Comparison of ENCODE assay signal across 23 cellular contexts in genomic region chr2:48849770-48850169, GRCh38.
A peak's percentile ranks its signal among the peaks of the same experiment; 100 is the strongest.
DNase-seq lines count a peak whose midpoint lies in the region; ATAC-seq lines count a peak whose summit lies in the region.
"Had no signal": no experiment of that assay in that cellular context is flagged by ENCODE, and none has a peak within 500 bp of the region (broad histone marks: within the 10 kb centered on the region; RNA-seq: fewer than 3 reads in every experiment).

No MANE protein-coding gene starts in this region.

- H3K4me3 ChIP-seq in naive thymus-derived CD4-positive, alpha-beta T cell (ENCODE audit: low read length), result no peak overlapping the region
- H3K4me3 ChIP-seq: esophagus squamous epithelium, thoracic aorta had no signal

- intact Hi-C loops in naive thymus-derived CD4-positive, alpha-beta T cell (cut with micrococcal nuclease), result no loop called here

- no peak overlapping the region for H3K27ac Mint-ChIP-seq in naive thymus-derived CD4-positive, alpha-beta T cell
- H3K27ac Mint-ChIP-seq: activated naive CD8-positive, alpha-beta T cell treated with anti-CD3 and anti-CD28 coated beads, Interleukin-2, amount 10 ng/mL, durations not matched to agents 7 days and 5 days; activated T-cell treated with anti-CD3 and anti-CD28 coated beads, Interleukin-2, amount 50 U/mL, for 72 hours; CD4-positive, alpha-beta memory T cell had no signal

- ATAC-seq in naive thymus-derived CD4-positive, alpha-beta T cell, result no peak
- ATAC-seq in GM19035 (IDR thresholded peaks at IDR 0.05; ENCODE audit: unreplicated experiment), result no peak
- ATAC-seq: activated CD4-positive, CD25-positive, alpha-beta regulatory T cell treated with anti-CD3 and anti-CD28 coated beads, Interleukin-2, amount 50 U/mL, for 24 hours; activated T-cell treated with anti-CD3 and anti-CD28 coated beads, Interleukin-2, amount 50 U/mL, for 72 hours had no signal

- H3K36me3 Mint-ChIP-seq in naive thymus-derived CD4-positive, alpha-beta T cell, result no peaks in the 10 kb centered on the region
- H3K36me3 Mint-ChIP-seq: activated naive CD8-positive, alpha-beta T cell treated with anti-CD3 and anti-CD28 coated beads, Interleukin-2, amount 10 ng/mL, durations not matched to agents 7 days and 5 days; CD4-positive, alpha-beta memory T cell had no signal

- peak; percentile 16 for DNase-seq in AG08396 (ENCODE audit: low spot score)
- DNase-seq in HT1080 (ENCODE audit: low read depth), result peak; percentile 89
- peak; percentile 61 for DNase-seq in astrocyte of the hippocampus (ENCODE audit: low read depth, low spot score)
- DNase-seq in iris pigment epithelial cell (ENCODE audit: low read depth), result peak; percentile 80
- DNase-seq in naive thymus-derived CD4-positive, alpha-beta T cell, result no peak
- no peak for DNase-seq in glomerular visceral epithelial cell (ENCODE audit: extremely low spot score)
- no peak for DNase-seq in activated naive CD4-positive, alpha-beta T cell (lab: John Stamatoyannopoulos, UW)
- DNase-seq: activated naive CD8-positive, alpha-beta T cell treated with anti-CD3 and anti-CD28 coated beads, Interleukin-2, amount 10 ng/mL, durations not matched to agents 7 days and 5 days; activated T-cell treated with anti-CD3 and anti-CD28 coated beads, Interleukin-2, amount 50 U/mL, for 72 hours; CD4-positive, alpha-beta memory T cell; DND-41; effector CD4-positive, alpha-beta T cell; esophagus squamous epithelium; H7; hippocampal formation; NCI-H1048; NCI-H524; stimulated activated CD4-positive, alpha-beta T cell treated with anti-CD3 and anti-CD28 coated beads, Interleukin-12 subunit alpha, Interleukin-12 subunit beta, amount 100 ng/mL, for 4 hours; T1000 had no signal

- H3K27ac ChIP-seq in naive thymus-derived CD4-positive, alpha-beta T cell (ENCODE audit: low read depth, low read length), result no peak overlapping the region
- H3K27ac ChIP-seq: esophagus squamous epithelium, thoracic aorta had no signal

- H3K27me3 Mint-ChIP-seq in naive thymus-derived CD4-positive, alpha-beta T cell, result peaks cover 0 to 13% (median 6%) of the 10 kb centered on the region in 5 donors
- H3K27me3 Mint-ChIP-seq: activated naive CD8-positive, alpha-beta T cell treated with anti-CD3 and anti-CD28 coated beads, Interleukin-2, amount 10 ng/mL, durations not matched to agents 7 days and 5 days; central memory CD8-positive, alpha-beta T cell had no signal

- CTCF ChIA-PET in naive thymus-derived CD4-positive, alpha-beta T cell (lab: Charles Lee), result no interaction called here

- no peaks in the 10 kb centered on the region for H3K4me1 ChIP-seq in naive thymus-derived CD4-positive, alpha-beta T cell (ENCODE audit: control insufficient read depth in 2 of 2, insufficient read depth in 2 of 2, low read length in 2 of 2)

- H3K4me3 Mint-ChIP-seq in naive thymus-derived CD4-positive, alpha-beta T cell, result no peak overlapping the region
- H3K4me3 Mint-ChIP-seq: activated naive CD8-positive, alpha-beta T cell treated with anti-CD3 and anti-CD28 coated beads, Interleukin-2, amount 10 ng/mL, durations not matched to agents 7 days and 5 days; activated T-cell treated with anti-CD3 and anti-CD28 coated beads, Interleukin-2, amount 50 U/mL, for 72 hours; CD4-positive, alpha-beta memory T cell; central memory CD8-positive, alpha-beta T cell had no signal

- POLR2A ChIA-PET in naive thymus-derived CD4-positive, alpha-beta T cell (lab: Charles Lee), result no interaction called here

- no peaks in the 10 kb centered on the region for H3K4me1 Mint-ChIP-seq in naive thymus-derived CD4-positive, alpha-beta T cell
- H3K4me1 Mint-ChIP-seq: activated naive CD8-positive, alpha-beta T cell treated with anti-CD3 and anti-CD28 coated beads, Interleukin-2, amount 10 ng/mL, durations not matched to agents 7 days and 5 days; CD4-positive, alpha-beta memory T cell; central memory CD8-positive, alpha-beta T cell had no signal

- no peaks in the 10 kb centered on the region for H3K36me3 ChIP-seq in naive thymus-derived CD4-positive, alpha-beta T cell (ENCODE audit: control insufficient read depth in 2 of 3, insufficient read depth in 3 of 3, low read length in 3 of 3)
- H3K36me3 ChIP-seq: esophagus squamous epithelium, thoracic aorta had no signal

- H3K27me3 ChIP-seq in naive thymus-derived CD4-positive, alpha-beta T cell (ENCODE audit: control insufficient read depth in 2 of 2, insufficient read depth in 2 of 2, low read length in 2 of 2), result no peaks in the 10 kb centered on the region
- H3K27me3 ChIP-seq: esophagus squamous epithelium had no signal

- peaks cover 0 to 7% (median 1%) of the 10 kb centered on the region in 11 donors for H3K9me3 Mint-ChIP-seq in naive thymus-derived CD4-positive, alpha-beta T cell
- H3K9me3 Mint-ChIP-seq: activated naive CD8-positive, alpha-beta T cell treated with anti-CD3 and anti-CD28 coated beads, Interleukin-2, amount 10 ng/mL, durations not matched to agents 7 days and 5 days; activated T-cell treated with anti-CD3 and anti-CD28 coated beads, Interleukin-2, amount 50 U/mL, for 72 hours; central memory CD8-positive, alpha-beta T cell had no signal

- H3K9me3 ChIP-seq in naive thymus-derived CD4-positive, alpha-beta T cell (ENCODE audit: control insufficient read depth in 2 of 3, low read length in 3 of 3), result no peaks in the 10 kb centered on the region
- H3K9me3 ChIP-seq: esophagus squamous epithelium, thoracic aorta had no signal

Comparison
In these comparisons a context has a peak if more than half of its experiments do, and no peak if none do; other contexts are left out.
1. DNase-seq: peak in AG08396 (single experiment), HT1080 (single experiment), astrocyte of the hippocampus (single experiment) and iris pigment epithelial cell (single experiment); none in naive thymus-derived CD4-positive, alpha-beta T cell (0 of 9), glomerular visceral epithelial cell (single experiment) and activated naive CD4-positive, alpha-beta T cell (0 of 4).